In the genomic region with DNA sequence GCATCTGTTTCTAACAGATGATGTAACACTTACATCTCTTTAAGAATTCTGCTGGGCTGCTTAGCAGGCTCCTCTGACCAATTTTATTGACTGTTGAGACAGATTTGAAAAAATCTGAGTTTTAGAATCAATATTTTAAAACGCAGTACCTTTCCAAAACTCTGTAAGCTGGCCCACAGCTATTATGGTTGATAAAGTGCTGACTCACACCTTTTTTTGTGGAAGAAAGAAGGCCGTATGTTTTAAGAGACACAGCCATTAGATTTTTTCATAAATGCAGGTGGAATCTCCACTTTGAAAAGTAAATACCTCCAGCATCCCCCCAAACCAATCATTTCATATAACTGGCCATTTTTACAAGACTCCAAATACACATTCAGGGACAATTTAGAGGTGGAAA, we compare ENCODE assay signal across 28 cellular contexts.
"Had no signal": no experiment of that assay in that cellular context is flagged by ENCODE, and none has a peak within 500 bp of the region (broad histone marks: within the 10 kb centered on the region; RNA-seq: fewer than 3 reads in every experiment).

No MANE protein-coding gene starts in this region.

- H3K9me3 ChIP-seq: left lung, lower lobe of right lung, ovary, right atrium auricular region, spleen, suprapubic skin, thoracic aorta, tibial artery, upper lobe of right lung had no signal

- H3K27ac ChIP-seq: left lung, lower lobe of right lung, ovary, right atrium auricular region, skin epidermis, spleen, suprapubic skin, thoracic aorta, tibial artery, upper lobe of right lung had no signal

- ATAC-seq: left colon; left lung; lower lobe of right lung; natural killer cell; sciatic nerve; stimulated activated effector memory CD8-positive, alpha-beta T cell treated with anti-CD3 and anti-CD28 coated beads, Interleukin-12 subunit alpha, Interleukin-12 subunit beta, amount 100 ng/mL, for 72 hours; upper lobe of right lung had no signal

- H3K27me3 Mint-ChIP-seq: stimulated activated naive CD8-positive, alpha-beta T cell treated with anti-CD3 and anti-CD28 coated beads, Interleukin-15, Interleukin-2, amounts not matched to agents 100 ng/mL and 50 ng/mL, for 24 hours had no signal

- H3K36me3 Mint-ChIP-seq: immature natural killer cell; naive B cell; natural killer cell; stimulated activated effector memory CD8-positive, alpha-beta T cell treated with anti-CD3 and anti-CD28 coated beads, Interleukin-12 subunit alpha, Interleukin-12 subunit beta, amount 100 ng/mL, for 72 hours had no signal

- H3K4me3 ChIP-seq: left lung, lower lobe of right lung, ovary, right atrium auricular region, skin epidermis, spleen, suprapubic skin, thoracic aorta, tibial artery, upper lobe of right lung had no signal

- H3K4me3 Mint-ChIP-seq: immature natural killer cell; naive B cell; natural killer cell; nephron progenitor cell; stimulated activated effector memory CD8-positive, alpha-beta T cell treated with anti-CD3 and anti-CD28 coated beads, Interleukin-12 subunit alpha, Interleukin-12 subunit beta, amount 100 ng/mL, for 72 hours; stimulated activated naive CD8-positive, alpha-beta T cell treated with anti-CD3 and anti-CD28 coated beads, Interleukin-15, Interleukin-2, amounts not matched to agents 100 ng/mL and 50 ng/mL, for 24 hours had no signal

- H3K9me3 Mint-ChIP-seq: immature natural killer cell; naive B cell; natural killer cell; stimulated activated effector memory CD8-positive, alpha-beta T cell treated with anti-CD3 and anti-CD28 coated beads, Interleukin-12 subunit alpha, Interleukin-12 subunit beta, amount 100 ng/mL, for 72 hours; stimulated activated naive CD8-positive, alpha-beta T cell treated with anti-CD3 and anti-CD28 coated beads, Interleukin-15, Interleukin-2, amounts not matched to agents 100 ng/mL and 50 ng/mL, for 24 hours had no signal

- H3K4me1 ChIP-seq: left lung, lower lobe of right lung, right atrium auricular region, spleen, suprapubic skin, tibial artery, upper lobe of right lung had no signal

- H3K27ac Mint-ChIP-seq: immature natural killer cell; naive B cell; natural killer cell; nephron progenitor cell; progenitor cell of endocrine pancreas; stimulated activated effector memory CD8-positive, alpha-beta T cell treated with anti-CD3 and anti-CD28 coated beads, Interleukin-12 subunit alpha, Interleukin-12 subunit beta, amount 100 ng/mL, for 72 hours; stimulated activated naive CD8-positive, alpha-beta T cell treated with anti-CD3 and anti-CD28 coated beads, Interleukin-15, Interleukin-2, amounts not matched to agents 100 ng/mL and 50 ng/mL, for 24 hours had no signal

- H3K27me3 ChIP-seq: left lung, ovary, right atrium auricular region, suprapubic skin, tibial artery, upper lobe of right lung had no signal

- FAIRE-seq: islet of Langerhans, kidney, urothelium cell line had no signal

- H3K36me3 ChIP-seq: left lung, lower lobe of right lung, ovary, right atrium auricular region, spleen, suprapubic skin, thoracic aorta, tibial artery, upper lobe of right lung had no signal

- DNase-seq: hypothalamus; immature natural killer cell; kidney; left colon; left lung; lower lobe of right lung; mammary epithelial cell; mesenchymal stem cell; naive B cell; natural killer cell; nephron progenitor cell; ovary; spleen; stimulated activated CD4-positive, alpha-beta T cell treated with anti-CD3 and anti-CD28 coated beads, Interleukin-4, amount 100 ng/mL, for 24 hours; stimulated activated naive CD4-positive, alpha-beta T cell; tibial artery; trophoblast cell; upper lobe of right lung had no signal

- H3K4me1 Mint-ChIP-seq: immature natural killer cell; naive B cell; natural killer cell; stimulated activated effector memory CD8-positive, alpha-beta T cell treated with anti-CD3 and anti-CD28 coated beads, Interleukin-12 subunit alpha, Interleukin-12 subunit beta, amount 100 ng/mL, for 72 hours had no signal
